Comparison of ENCODE assay signal across 8 cellular contexts in genomic region chr20:3174442-3175263, GRCh38. TPM values are rescaled to one million over a fixed set of nuclear protein-coding genes. Genes with fewer than 3 reads are reported as not detected.
DNase-seq lines count a peak whose midpoint lies in the region; ATAC-seq and FAIRE-seq lines count a peak whose summit lies in the region.

No MANE protein-coding gene starts in this region.

- ATAC-seq in natural killer cell treated with Interleukin-12 subunit alpha and Interleukin-12 subunit beta and Interleukin-15 and Interleukin-18, amount 100 ng/mL, for 72 hours = no peak
- ATAC-seq in GM21390 (IDR thresholded peaks at IDR 0.05; ENCODE audit: unreplicated experiment) = no peak

- DNase-seq in DMS153 (lab: John Stamatoyannopoulos, UW) = peak; percentile 30
- peak; percentile 32 for DNase-seq in NCI-H345 treated with DMSO at 0.1 percent for 48 hours (lab: John Stamatoyannopoulos, UW; ENCODE audit: unreplicated experiment)
- no peak for DNase-seq in natural killer cell treated with Interleukin-12 subunit alpha and Interleukin-12 subunit beta and Interleukin-15 and Interleukin-18, amount 100 ng/mL, for 72 hours (ENCODE audit: low spot score)
- DNase-seq in urothelium cell line (ENCODE audit: low spot score) = no peak
- DNase-seq in putamen (ENCODE audit: low spot score) = no peak
- no peak for DNase-seq in UCSD-AML1 (lab: John Stamatoyannopoulos, UW; ENCODE audit: unreplicated experiment)

- H3K4me3 Mint-ChIP-seq in dendritic cell treated with granulocyte-macrophage colony-stimulating factor and Interleukin-4, amounts not matched to agents 40 ng/mL and 50 ng/mL, for 4 days = peak overlapping the region; percentile 86
- H3K4me3 Mint-ChIP-seq in natural killer cell treated with Interleukin-12 subunit alpha and Interleukin-12 subunit beta and Interleukin-15 and Interleukin-18, amount 100 ng/mL, for 72 hours = peak overlapping the region; percentile 79

- H3K27ac Mint-ChIP-seq in dendritic cell treated with granulocyte-macrophage colony-stimulating factor and Interleukin-4, amounts not matched to agents 40 ng/mL and 50 ng/mL, for 4 days = no peak overlapping the region
- peak overlapping the region in 1 of 2 donors; percentile 35 for H3K27ac Mint-ChIP-seq in natural killer cell treated with Interleukin-12 subunit alpha and Interleukin-12 subunit beta and Interleukin-15 and Interleukin-18, amount 100 ng/mL, for 72 hours

- H3K4me1 Mint-ChIP-seq in dendritic cell treated with granulocyte-macrophage colony-stimulating factor and Interleukin-4, amounts not matched to agents 40 ng/mL and 50 ng/mL, for 4 days (ENCODE audit: low read depth) = peaks cover 29% of the 10 kb centered on the region
- H3K4me1 Mint-ChIP-seq in natural killer cell treated with Interleukin-12 subunit alpha and Interleukin-12 subunit beta and Interleukin-15 and Interleukin-18, amount 100 ng/mL, for 72 hours (ENCODE audit: low read depth in 2 of 2) = peaks cover 7 to 16% of the 10 kb centered on the region in 2 donors

- no peaks in the 10 kb centered on the region for H3K9me3 Mint-ChIP-seq in dendritic cell treated with granulocyte-macrophage colony-stimulating factor and Interleukin-4, amounts not matched to agents 40 ng/mL and 50 ng/mL, for 4 days
- H3K9me3 Mint-ChIP-seq in natural killer cell treated with Interleukin-12 subunit alpha and Interleukin-12 subunit beta and Interleukin-15 and Interleukin-18, amount 100 ng/mL, for 72 hours = no peaks in the 10 kb centered on the region

- FAIRE-seq in urothelium cell line (lab: Jason Lieb, UNC) = no peak

- no peaks in the 10 kb centered on the region for H3K36me3 Mint-ChIP-seq in dendritic cell treated with granulocyte-macrophage colony-stimulating factor and Interleukin-4, amounts not matched to agents 40 ng/mL and 50 ng/mL, for 4 days (ENCODE audit: low read depth)
- H3K36me3 Mint-ChIP-seq in natural killer cell treated with Interleukin-12 subunit alpha and Interleukin-12 subunit beta and Interleukin-15 and Interleukin-18, amount 100 ng/mL, for 72 hours = no peaks in the 10 kb centered on the region

- H3K27me3 Mint-ChIP-seq in dendritic cell treated with granulocyte-macrophage colony-stimulating factor and Interleukin-4, amounts not matched to agents 40 ng/mL and 50 ng/mL, for 4 days = peaks cover 66% of the 10 kb centered on the region
- peaks cover 23 to 30% of the 10 kb centered on the region in 2 donors for H3K27me3 Mint-ChIP-seq in natural killer cell treated with Interleukin-12 subunit alpha and Interleukin-12 subunit beta and Interleukin-15 and Interleukin-18, amount 100 ng/mL, for 72 hours

- intact Hi-C loops in dendritic cell treated with granulocyte-macrophage colony-stimulating factor and Interleukin-4, amounts not matched to agents 40 ng/mL and 50 ng/mL, for 4 days (cut with micrococcal nuclease) = no loop called here

RNA-seq across cellular contexts. Expression of gene LZTS3, which starts 1.3 kb away (rescaled TPM):
- total RNA-seq in natural killer cell treated with Interleukin-12 subunit alpha and Interleukin-12 subunit beta and Interleukin-15 and Interleukin-18, amount 100 ng/mL, for 72 hours = under 1 TPM; 0.56 to 0.62 TPM

RNA-seq across cellular contexts. Expression of gene FASTKD5, which starts 15.0 kb away (rescaled TPM):
- total RNA-seq in natural killer cell treated with Interleukin-12 subunit alpha and Interleukin-12 subunit beta and Interleukin-15 and Interleukin-18, amount 100 ng/mL, for 72 hours = 10 to 100 TPM; 27.1 to 27.8 TPM

RNA-seq across cellular contexts. Expression of gene UBOX5, which starts 15.0 kb away (rescaled TPM):
- 1 to 10 TPM; 7.6 to 9.3 TPM for total RNA-seq in natural killer cell treated with Interleukin-12 subunit alpha and Interleukin-12 subunit beta and Interleukin-15 and Interleukin-18, amount 100 ng/mL, for 72 hours

RNA-seq across cellular contexts. Expression of gene DDRGK1, which starts 29.8 kb away (rescaled TPM):
- 10 to 100 TPM; 78.5 to 87.1 TPM for total RNA-seq in natural killer cell treated with Interleukin-12 subunit alpha and Interleukin-12 subunit beta and Interleukin-15 and Interleukin-18, amount 100 ng/mL, for 72 hours

RNA-seq across cellular contexts. Expression of gene ITPA, which starts 34.6 kb away (rescaled TPM):
- 10 to 100 TPM; 94.3 to 94.7 TPM for total RNA-seq in natural killer cell treated with Interleukin-12 subunit alpha and Interleukin-12 subunit beta and Interleukin-15 and Interleukin-18, amount 100 ng/mL, for 72 hours

Comparison
In these comparisons a context has a peak if more than half of its experiments do, and no peak if none do; other contexts are left out.
1. DNase-seq: peak in DMS153 (single experiment) and NCI-H345 treated with DMSO at 0.1 percent for 48 hours (single experiment); none in natural killer cell treated with Interleukin-12 subunit alpha and Interleukin-12 subunit beta and Interleukin-15 and Interleukin-18, amount 100 ng/mL, for 72 hours (single experiment), urothelium cell line (single experiment), putamen (single experiment) and UCSD-AML1 (single experiment).